Comparison of ENCODE assay signal across 28 cellular contexts in the genomic region with DNA sequence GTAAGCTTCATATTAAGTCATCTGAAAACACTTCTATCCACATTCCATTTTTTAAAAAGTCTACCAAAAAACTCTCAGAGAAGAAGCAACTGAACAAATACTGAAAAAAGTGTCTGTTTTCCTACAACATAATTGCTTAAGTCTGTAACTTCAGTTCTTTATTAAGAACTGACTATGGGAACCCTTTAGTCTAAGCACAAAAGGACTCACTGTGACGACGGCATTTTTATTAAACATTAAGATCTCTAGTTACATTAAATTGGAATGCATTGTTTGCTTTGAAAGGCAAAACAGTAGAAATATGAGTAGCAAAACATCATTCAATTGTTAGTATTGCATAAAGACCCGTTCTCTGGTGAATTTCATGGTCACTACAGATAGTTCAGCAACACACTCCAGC. TPM values are rescaled to one million over a fixed set of nuclear protein-coding genes. Genes with fewer than 3 reads are reported as not detected.
DNase-seq lines count a peak whose midpoint lies in the region; ATAC-seq and TF ChIP-seq lines count a peak whose summit lies in the region.
"Had no signal": no experiment of that assay in that cellular context is flagged by ENCODE, and none has a peak within 500 bp of the region (broad histone marks: within the 10 kb centered on the region; RNA-seq: fewer than 3 reads in every experiment).

No MANE protein-coding gene starts in this region.

- TF ChIP-seq POLR2A in HCT116 (IDR thresholded peaks at IDR 0.05; ENCODE audit: borderline replicate concordance, extremely low read depth, insufficient read depth, insufficient read length) (no peak), gastroesophageal sphincter (IDR thresholded peaks at IDR 0.05) (no peak)

- H3K4me2 ChIP-seq in HCT116 (ENCODE audit: low read length), result no peak overlapping the region
- H3K4me2 ChIP-seq: BLaER1 had no signal

- H3K27ac ChIP-seq in HCT116 (ENCODE audit: low read depth, low read length), result no peak overlapping the region
- peak overlapping the region; percentile 56; the same call in 1 of the 2 replicates for H3K27ac ChIP-seq in SK-N-MC
- no peak overlapping the region for H3K27ac ChIP-seq in aorta (ENCODE audit: low read depth in 1 of 2, low read length in 2 of 2)
- no peak overlapping the region for H3K27ac ChIP-seq in gastroesophageal sphincter
- H3K27ac ChIP-seq in endodermal cell (ENCODE audit: low read depth, low read length), result no peak overlapping the region
- H3K27ac ChIP-seq: BLaER1, SJSA1, thoracic aorta had no signal

- H3K27me3 ChIP-seq in BJ (ENCODE audit: control insufficient read depth, insufficient read depth, low read length), result no peaks in the 10 kb centered on the region
- no peaks in the 10 kb centered on the region for H3K27me3 ChIP-seq in HCT116 (ENCODE audit: insufficient read depth, low read length)
- no peaks in the 10 kb centered on the region for H3K27me3 ChIP-seq in aorta (ENCODE audit: control insufficient read depth in 1 of 2, insufficient read depth in 2 of 2, low read length in 1 of 2)
- H3K27me3 ChIP-seq in gastroesophageal sphincter, result no peaks in the 10 kb centered on the region
- H3K27me3 ChIP-seq in endodermal cell (ENCODE audit: control insufficient read depth, insufficient read depth, low read length, poor library complexity, severe bottlenecking), result no peaks in the 10 kb centered on the region
- H3K27me3 ChIP-seq: BLaER1, SJSA1 had no signal

- POLR2A ChIA-PET in BJ (lab: Charles Lee) (interaction anchor here (0.6 kb wide), 1 partner anchor 13 kb away, joined by 3 read pairs; no protein-coding TSS in a partner anchor), HCT116 (lab: Charles Lee) (no interaction called here)

- RAD21 ChIA-PET in HCT116 (lab: Charles Lee; ENCODE audit: low non-redundant PET in 1 of 2, low total read pairs in 2 of 2, uncharacterized antibody in 2 of 2, unreplicated experiment in 2 of 2), result no interaction called here

- TF ChIP-seq EP300 in gastroesophageal sphincter (IDR thresholded peaks at IDR 0.05), result no peak

- H4K20me1 ChIP-seq in HCT116 (ENCODE audit: insufficient read depth), result no peaks in the 10 kb centered on the region
- H4K20me1 ChIP-seq: BLaER1 had no signal

- no peaks in the 10 kb centered on the region for H3K79me2 ChIP-seq in HCT116 (ENCODE audit: insufficient read depth, low read length)

- H3K4me1 ChIP-seq in HCT116 (ENCODE audit: control insufficient read depth in 1 of 2, insufficient read depth in 2 of 2, low read length in 2 of 2), result peaks cover 22 to 35% of the 10 kb centered on the region in 2 experiments; a peak in 3 of 4 replicates
- no peaks in the 10 kb centered on the region for H3K4me1 ChIP-seq in aorta (ENCODE audit: control insufficient read depth in 1 of 2, insufficient read depth in 2 of 2, low read length in 2 of 2)
- H3K4me1 ChIP-seq in gastroesophageal sphincter, result no peaks in the 10 kb centered on the region
- H3K4me1 ChIP-seq in endodermal cell (ENCODE audit: control insufficient read depth, insufficient read depth, low read length), result peaks cover 3% of the 10 kb centered on the region

- H3K9me3 ChIP-seq in HCT116 (ENCODE audit: control insufficient read depth in 1 of 2, insufficient read depth in 1 of 2, low read depth in 1 of 2, low read length in 2 of 2) (no peaks in the 10 kb centered on the region), SK-N-MC (ENCODE audit: low read depth, low read length) (no peaks in the 10 kb centered on the region), aorta (ENCODE audit: control insufficient read depth, low read length) (no peaks in the 10 kb centered on the region), gastroesophageal sphincter (no peaks in the 10 kb centered on the region), endodermal cell (ENCODE audit: control insufficient read depth, low read length) (no peaks in the 10 kb centered on the region)
- H3K9me3 ChIP-seq: BLaER1, SJSA1, thoracic aorta had no signal

- peak; percentile 14 for DNase-seq in BJ (ENCODE audit: low read depth)
- DNase-seq in HCT116 (ENCODE audit: low read depth, low spot score), result no peak
- DNase-seq in SK-N-MC (ENCODE audit: low read depth, low spot score), result no peak
- DNase-seq in aorta, result no peak
- DNase-seq in endodermal cell, result no peak
- DNase-seq: ACHN; activated naive CD8-positive, alpha-beta T cell treated with anti-CD3 and anti-CD28 coated beads, Interleukin-2, amount 50 U/mL, for 24 hours; activated T-cell treated with anti-CD3 and anti-CD28 coated beads, Interleukin-2, amount 50 U/mL, for 4 hours; caudate nucleus; DMS53; effector memory CD8-positive, alpha-beta T cell; erythroblast; HCEC 1CT; IMR-90; kidney; left ventricle myocardium superior; NCI-H187; NCI-H2227 treated with DMSO at 0.1 percent for 48 hours; right cardiac atrium; stimulated activated naive CD8-positive, alpha-beta T cell treated with anti-CD3 and anti-CD28 coated beads, Interleukin-15, amount 100 ng/mL, for 72 hours; T-helper 1 cell had no signal

- no peak for TF ChIP-seq RAD21 in HCT116 (IDR thresholded peaks at IDR 0.05; ENCODE audit: low read depth)

- peak overlapping the region; percentile 94 for H2AFZ ChIP-seq in HCT116 (ENCODE audit: low read depth, low read length, poor library complexity, severe bottlenecking)

- TF ChIP-seq CTCF in BJ (IDR thresholded peaks at IDR 0.05; ENCODE audit: insufficient read depth, low read depth, low read length) (no peak), HCT116 (IDR thresholded peaks at IDR 0.05 in 2 of 3, conservative IDR thresholded peaks at IDR 0.05 in 1 of 3; ENCODE audit: borderline replicate concordance in 1 of 3, insufficient read depth in 1 of 3, low read depth in 2 of 3, low read length in 2 of 3) (no peak), nephron (IDR thresholded peaks at IDR 0.05; ENCODE audit: unreplicated experiment in 3 of 3) (no peak), gastroesophageal sphincter (IDR thresholded peaks at IDR 0.05) (no peak), endodermal cell (conservative IDR thresholded peaks at IDR 0.05) (no peak)

- peaks cover 16% of the 10 kb centered on the region for H3K4me1 Mint-ChIP-seq in nephron
- H3K4me1 Mint-ChIP-seq in endodermal cell, result peaks cover 15% of the 10 kb centered on the region

- no peak overlapping the region for H3K4me3 ChIP-seq in BJ (ENCODE audit: low read depth, low read length)
- H3K4me3 ChIP-seq in HCT116 (replicated peaks in 1 of 2; ENCODE audit: low read depth in 1 of 2, low read length in 2 of 2), result no peak overlapping the region
- H3K4me3 ChIP-seq in SK-N-MC, result 0 out of 2 replicates have a peak overlapping the region, but pooled peaks have one; percentile 0
- no peak overlapping the region for H3K4me3 ChIP-seq in aorta (ENCODE audit: low read length in 2 of 2)
- H3K4me3 ChIP-seq in gastroesophageal sphincter, result no peak overlapping the region
- no peak overlapping the region for H3K4me3 ChIP-seq in endodermal cell (ENCODE audit: low read length)
- H3K4me3 ChIP-seq: BLaER1, coronary artery, SJSA1, thoracic aorta had no signal

- BruUV-seq in HCT116 (replicated peaks; lab: Mats Ljungman, UMichigan), result no TSS peak

- CTCF ChIA-PET in BJ (lab: Yijun Ruan, JAX) (no interaction called here), HCT116 (lab: Charles Lee) (no interaction called here)

- H3K36me3 Mint-ChIP-seq in nephron (ENCODE audit: low read depth) (no peaks in the 10 kb centered on the region), endodermal cell (ENCODE audit: low read depth) (no peaks in the 10 kb centered on the region)
- H3K36me3 Mint-ChIP-seq: WTC11 had no signal

- no peaks in the 10 kb centered on the region for H3K9me2 ChIP-seq in HCT116 (ENCODE audit: insufficient read depth)

- H3K36me3 ChIP-seq in BJ (ENCODE audit: control insufficient read depth, insufficient read depth, low read length) (no peaks in the 10 kb centered on the region), HCT116 (ENCODE audit: control insufficient read depth in 1 of 2, insufficient read depth in 2 of 2, low read length in 2 of 2) (no peaks in the 10 kb centered on the region), SK-N-MC (ENCODE audit: insufficient read depth, low read length) (no peaks in the 10 kb centered on the region), aorta (ENCODE audit: control insufficient read depth in 1 of 2, insufficient read depth in 2 of 2, low read length in 1 of 2) (no peaks in the 10 kb centered on the region), gastroesophageal sphincter (no peaks in the 10 kb centered on the region), endodermal cell (ENCODE audit: control insufficient read depth, insufficient read depth, low read length) (no peaks in the 10 kb centered on the region)
- H3K36me3 ChIP-seq: BLaER1, SJSA1, thoracic aorta had no signal

- ATAC-seq in HCT116 (no peak), aorta (ENCODE audit: low FRiP score) (no peak), gastroesophageal sphincter (no peak)
- ATAC-seq: activated T-cell treated with anti-CD3 and anti-CD28 coated beads, Interleukin-2, amount 50 U/mL, for 4 hours; effector memory CD8-positive, alpha-beta T cell; left ventricle myocardium superior; right cardiac atrium; stimulated activated naive CD8-positive, alpha-beta T cell treated with anti-CD3 and anti-CD28 coated beads, Interleukin-15, amount 100 ng/mL, for 72 hours; WTC11 had no signal

- intact Hi-C loops in HCT116 (cut with micrococcal nuclease), result no loop called here
- intact Hi-C loops in aorta (cut with DNase I), result no loop called here

- H3K4me3 Mint-ChIP-seq in nephron (no peak overlapping the region), endodermal cell (no peak overlapping the region)
- H3K4me3 Mint-ChIP-seq: activated naive CD8-positive, alpha-beta T cell treated with anti-CD3 and anti-CD28 coated beads, Interleukin-2, amount 50 U/mL, for 24 hours; activated T-cell treated with anti-CD3 and anti-CD28 coated beads, Interleukin-2, amount 50 U/mL, for 4 hours; effector memory CD8-positive, alpha-beta T cell; stimulated activated naive CD8-positive, alpha-beta T cell treated with anti-CD3 and anti-CD28 coated beads, Interleukin-15, amount 100 ng/mL, for 72 hours; WTC11 had no signal

- H3K9ac ChIP-seq in HCT116 (ENCODE audit: low read length) (no peak overlapping the region), SK-N-MC (ENCODE audit: insufficient read length) (no peak overlapping the region), endodermal cell (ENCODE audit: extremely low read depth, low read length, poor library complexity, severe bottlenecking) (no peak overlapping the region)
- H3K9ac ChIP-seq: BLaER1 had no signal

- H3K9me3 Mint-ChIP-seq in nephron, result no peaks in the 10 kb centered on the region
- no peaks in the 10 kb centered on the region for H3K9me3 Mint-ChIP-seq in endodermal cell
- H3K9me3 Mint-ChIP-seq: activated naive CD8-positive, alpha-beta T cell treated with anti-CD3 and anti-CD28 coated beads, Interleukin-2, amount 50 U/mL, for 24 hours; activated T-cell treated with anti-CD3 and anti-CD28 coated beads, Interleukin-2, amount 50 U/mL, for 4 hours; effector memory CD8-positive, alpha-beta T cell; stimulated activated naive CD8-positive, alpha-beta T cell treated with anti-CD3 and anti-CD28 coated beads, Interleukin-15, amount 100 ng/mL, for 72 hours; WTC11 had no signal

- H3K27me3 Mint-ChIP-seq in nephron (ENCODE audit: low read depth) (no peaks in the 10 kb centered on the region), endodermal cell (ENCODE audit: insufficient read depth) (no peaks in the 10 kb centered on the region)

- WGBS in aorta, 2 donors, result 68 to 77% methylated on average over 3 of the region's 3 CpGs
- 52 to 81% methylated on average over 3 of the region's 3 CpGs for WGBS in gastroesophageal sphincter (ENCODE audit: low coverage in 1 of 2), 2 donors
- WGBS in endodermal cell (ENCODE audit: insufficient coverage in 1 of 2, insufficient read length in 1 of 2), 2 experiments, result 84% methylated on average over 3 of the region's 3 CpGs; no CpG with 5 or more reads in 1 of the 2 experiments

- H3K27ac Mint-ChIP-seq in nephron, result peak overlapping the region in 2 of 3 experiments; percentile 58 to 62
- H3K27ac Mint-ChIP-seq in endodermal cell, result no peak overlapping the region
- H3K27ac Mint-ChIP-seq: activated naive CD8-positive, alpha-beta T cell treated with anti-CD3 and anti-CD28 coated beads, Interleukin-2, amount 50 U/mL, for 24 hours; effector memory CD8-positive, alpha-beta T cell; stimulated activated naive CD8-positive, alpha-beta T cell treated with anti-CD3 and anti-CD28 coated beads, Interleukin-15, amount 100 ng/mL, for 72 hours; WTC11 had no signal

RNA-seq across cellular contexts. Expression of gene FAM3C, which starts 5.8 kb away (rescaled TPM):
- polyA plus RNA-seq in BJ (2011; rRNA removed) (13.1 and 32.0 TPM in 2 replicates), aorta (10 to 100 TPM; 36.7 to 49.6 TPM)
- polyA minus RNA-seq in BJ (2011; rRNA and poly(A)+ RNA removed), result 7.0 and 9.0 TPM in 2 replicates
- total RNA-seq in HCT116 (2021; ENCODE audit: unreplicated experiment) (322 TPM), aorta (10 to 100 TPM; 64.9 to 68.4 TPM), gastroesophageal sphincter (10 to 100 TPM; 27.4 to 48.1 (median 31.8) TPM), endodermal cell (10 to 100 TPM; 61.3 to 61.5 TPM)
- polyA plus RNA-seq in HCT116 (2012), result 103 and 148 TPM in 2 replicates
- 54.5 TPM for polyA plus RNA-seq in endodermal cell (2013, experiment 1 of 2)
- polyA plus RNA-seq in endodermal cell (2013, experiment 2 of 2), result 53.0 TPM
